9 cellular contexts compared by ENCODE assay signal in genomic region chr20:9838378-9839295, GRCh38. TPM values are rescaled to one million over a fixed set of nuclear protein-coding genes. Genes with fewer than 3 reads are reported as not detected.
DNase-seq lines count a peak whose midpoint lies in the region; ATAC-seq and TF ChIP-seq lines count a peak whose summit lies in the region.
"Had no signal": no experiment of that assay in that cellular context is flagged by ENCODE, and none has a peak within 500 bp of the region (broad histone marks: within the 10 kb centered on the region; RNA-seq: fewer than 3 reads in every experiment).

PAK5 (minus strand) TSS chr20:9839076; CDS start chr20:9644328, 194,748 bp downstream.

- H3K9me3 ChIP-seq in MG63: 0 out of 2 replicates have a peak, but pooled peaks cover 2% of the 10 kb centered on the region

- ATAC-seq in SK-N-SH treated with all-trans-retinoic acid at 6 μM for 48 hours (peak; percentile 93), left cardiac atrium (peak; percentile 77 to 94), GM18867 (IDR thresholded peaks at IDR 0.05; ENCODE audit: unreplicated experiment) (no peak)
- ATAC-seq in activated CD4-positive, CD25-positive, alpha-beta regulatory T cell treated with anti-CD3 and anti-CD28 coated beads, Interleukin-2, amount 50 U/mL, for 24 hours: no peak

- H3K36me3 ChIP-seq in MG63: no peaks in the 10 kb centered on the region

- H3K27me3 ChIP-seq in MG63: peaks cover 53% of the 10 kb centered on the region

- DNase-seq in 8988T: peak; percentile 52
- peak; percentile 71 for DNase-seq in MG63
- peak; percentile 31 for DNase-seq in left cardiac atrium
- peak; percentile 81 for DNase-seq in putamen (ENCODE audit: low spot score)
- no peak for DNase-seq in activated CD4-positive, alpha-beta T cell treated with anti-CD3 and anti-CD28 coated beads for 48 hours

- peak within 1 kb of the TSS; percentile 19 for H3K4me3 ChIP-seq in MG63

- intact Hi-C loops in left cardiac atrium (cut with DNase I): no loop called here

TF ChIP-seq in SK-N-SH treated with all-trans-retinoic acid at 6 μM for 48 hours, 23 proteins besides CTCF, POLR2A, EP300 and RAD21:
- TF ChIP-seq ESRRG (CRISPR knock-in tag; IDR thresholded peaks at IDR 0.05) (no peak), PATZ1 (CRISPR knock-in tag; IDR thresholded peaks at IDR 0.05; ENCODE audit: borderline replicate concordance) (no peak), ZNF70 (CRISPR knock-in tag; IDR thresholded peaks at IDR 0.05) (no peak), GLIS3 (CRISPR knock-in tag; IDR thresholded peaks at IDR 0.05) (no peak), ARNTL (CRISPR knock-in tag; IDR thresholded peaks at IDR 0.05; ENCODE audit: borderline replicate concordance, low read depth) (no peak), ZFP30 (CRISPR knock-in tag; IDR thresholded peaks at IDR 0.05) (no peak), CSDC2 (CRISPR knock-in tag; IDR thresholded peaks at IDR 0.05) (no peak), ZNF565 (CRISPR knock-in tag; conservative IDR thresholded peaks at IDR 0.05; ENCODE audit: low read depth) (no peak), POU6F1 (CRISPR knock-in tag; IDR thresholded peaks at IDR 0.05; ENCODE audit: borderline replicate concordance, low read depth) (no peak), BACH2 (CRISPR knock-in tag; IDR thresholded peaks at IDR 0.05; ENCODE audit: borderline replicate concordance) (no peak), CREB5 (CRISPR knock-in tag; IDR thresholded peaks at IDR 0.05; ENCODE audit: low read depth) (no peak), ZC3H10 (CRISPR knock-in tag; IDR thresholded peaks at IDR 0.05) (no peak)

RNA-seq across cellular contexts. Expression of gene PAK5, which starts in this region (rescaled TPM):
- total RNA-seq in MG63 (2014; rRNA removed; shearing (Covaris generic); ENCODE audit: low replicate concordance): not detected in 2 replicates
- total RNA-seq in left cardiac atrium: not detected
- total RNA-seq: T-helper 2 cell treated with Interferon-gamma antibody and Interleukin-4, amounts not matched to agents 100 ng/mL and 5 ng/mL, for 36 hours had no signal

Comparison
In these comparisons a context has a peak if more than half of its experiments do, and no peak if none do; other contexts are left out.
1. Peak in DNase-seq and H3K4me3 ChIP-seq in MG63; RNA of the gene not detected or under 1 TPM.
2. Peak in DNase-seq and ATAC-seq in left cardiac atrium; RNA of the gene not detected or under 1 TPM.